In the genomic region with DNA sequence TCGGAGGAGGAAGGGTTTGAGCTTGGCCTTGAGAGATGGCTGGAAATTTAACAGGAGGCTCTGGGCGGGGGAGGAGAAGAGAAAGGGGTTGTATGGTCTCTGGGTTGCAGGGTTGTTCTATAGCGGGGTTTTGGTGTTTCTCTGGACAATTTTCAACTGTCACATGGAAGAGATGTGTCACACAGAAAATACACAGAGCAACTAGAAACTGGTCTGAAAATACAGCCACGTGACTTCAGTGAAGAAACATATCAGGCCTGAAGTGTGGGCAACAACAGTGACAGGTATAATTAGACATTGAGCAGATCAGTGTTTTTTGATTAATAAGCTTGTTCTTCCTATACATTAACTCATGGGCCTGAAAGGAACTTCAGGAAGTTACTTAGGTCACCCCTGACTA, we compare ENCODE assay signal across 2 cellular contexts.
TF ChIP-seq lines count a peak whose summit lies in the region.

No MANE protein-coding gene starts in this region.

TF ChIP-seq in HCT116, 20 proteins besides CTCF, POLR2A, EP300 and RAD21:
- TF ChIP-seq ATF3 (IDR thresholded peaks at IDR 0.05) (no peak), CBX3 (IDR thresholded peaks at IDR 0.05; ENCODE audit: low read depth) (no peak), SP1 (IDR thresholded peaks at IDR 0.05; ENCODE audit: low read depth) (no peak), FOSL1 (IDR thresholded peaks at IDR 0.05; ENCODE audit: low read depth) (no peak)
TF ChIP-seq in HCT116: peak in this region for 0.

TF ChIP-seq in K562, 482 proteins besides CTCF, POLR2A, EP300 and RAD21:
- TF ChIP-seq TFE3 (CRISPR knock-in tag; IDR thresholded peaks at IDR 0.05) (peak; percentile 23; the same call in 1 of the 2 replicates), USF2 (CRISPR knock-in tag; IDR thresholded peaks at IDR 0.05) (peak; percentile 38; the same call in 1 of the 2 replicates), ATF3 (IDR thresholded peaks at IDR 0.05) (no peak), ATF3 (CRISPR knock-in tag; conservative IDR thresholded peaks at IDR 0.05) (no peak)
